27 cellular contexts compared by ENCODE assay signal in genomic region chr2:138009622-138010021, GRCh38. TPM values are rescaled to one million over a fixed set of nuclear protein-coding genes. Genes with fewer than 3 reads are reported as not detected.
A peak's percentile ranks its signal among the peaks of the same experiment; 100 is the strongest.
DNase-seq lines count a peak whose midpoint lies in the region; ATAC-seq, FAIRE-seq and TF ChIP-seq lines count a peak whose summit lies in the region.
"Had no signal": no experiment of that assay in that cellular context is flagged by ENCODE, and none has a peak within 500 bp of the region (broad histone marks: within the 10 kb centered on the region; RNA-seq: fewer than 3 reads in every experiment).

No MANE protein-coding gene starts in this region.

- no peaks in the 10 kb centered on the region for H3K79me2 ChIP-seq in HepG2 (ENCODE audit: insufficient read depth, low read length)
- H3K79me2 ChIP-seq in K562 (ENCODE audit: control insufficient read depth, insufficient read depth, low read length) = no peaks in the 10 kb centered on the region

- H3K4me1 ChIP-seq in HepG2 (ENCODE audit: insufficient read depth, low read length) (no peaks in the 10 kb centered on the region), right lobe of liver (no peaks in the 10 kb centered on the region), K562 (replicated peaks in 1 of 2; ENCODE audit: control insufficient read depth in 2 of 2, insufficient read depth in 2 of 2, low read length in 2 of 2) (peaks cover 8 to 22% of the 10 kb centered on the region in 2 experiments; a peak in 3 of 5 replicates)
- H3K4me1 ChIP-seq: A549; BLaER1 treated with 17β-estradiol and CSF1 and Interleukin-3, amounts not matched to agents 10 nM and 100 nM; Caco-2 had no signal

- CTCF ChIA-PET in HepG2 (lab: Yijun Ruan, JAX; ENCODE audit: low intra/inter-chr PET ratio, low total read pairs) = no interaction called here
- CTCF ChIA-PET in K562 (lab: Yijun Ruan, JAX; ENCODE audit: low intra/inter-chr PET ratio) = no interaction called here

- no peaks in the 10 kb centered on the region for H3K27me3 ChIP-seq in HepG2 (ENCODE audit: control insufficient read depth in 1 of 2, insufficient read depth in 2 of 2, low read length in 2 of 2)
- H3K27me3 ChIP-seq in right lobe of liver = no peaks in the 10 kb centered on the region
- no peaks in the 10 kb centered on the region for H3K27me3 ChIP-seq in K562 (ENCODE audit: control insufficient read depth in 2 of 2, insufficient read depth in 2 of 2, low read length in 2 of 2)
- H3K27me3 ChIP-seq: BLaER1 treated with 17β-estradiol and CSF1 and Interleukin-3, amounts not matched to agents 10 nM and 100 nM had no signal

- no peaks in the 10 kb centered on the region for H3K9me3 ChIP-seq in HepG2 (ENCODE audit: low read length)
- H3K9me3 ChIP-seq in right lobe of liver = no peaks in the 10 kb centered on the region
- H3K9me3 ChIP-seq in K562 (replicated peaks; ENCODE audit: control insufficient read depth, insufficient read depth, low read depth, low read length) = no peaks in the 10 kb centered on the region
- H3K9me3 ChIP-seq: A549, Caco-2 had no signal

- no TSS peak for BruUV-seq in HepG2 (replicated peaks; lab: Mats Ljungman, UMichigan)
- BruUV-seq in K562 (replicated peaks; lab: Mats Ljungman, UMichigan) = no TSS peak

- H3K27ac ChIP-seq in HepG2 (ENCODE audit: extremely low read length, insufficient read depth, low read length) (no peak overlapping the region), right lobe of liver (no peak overlapping the region), K562 (ENCODE audit: extremely low read depth, low read depth, low read length) (no peak overlapping the region)
- H3K27ac ChIP-seq: 22Rv1; A549; BLaER1 treated with 17β-estradiol and CSF1 and Interleukin-3, amounts not matched to agents 10 nM and 100 nM; C4-2B had no signal

- TF ChIP-seq CTCF in HepG2 (CRISPR knock-in tag; IDR thresholded peaks at IDR 0.05) (no peak), right lobe of liver (IDR thresholded peaks at IDR 0.05) (no peak), K562 (IDR thresholded peaks at IDR 0.05 in 2 of 3, conservative IDR thresholded peaks at IDR 0.05 in 1 of 3; ENCODE audit: insufficient read depth in 2 of 3, low read depth in 1 of 3, low read length in 3 of 3) (no peak)

- ATAC-seq in HepG2 (peak; percentile 8; the same call in 1 of the 3 replicates), right lobe of liver (no peak), K562 (no peak)
- ATAC-seq: A549; CD8-positive, alpha-beta T cell; GM12878 had no signal

- POLR2A ChIA-PET in HepG2 (lab: Yijun Ruan, JAX) (interaction anchor here (0.6 to 1.7 kb wide), 3 partner anchors 46 to 777 kb away, joined by 3 to 7 read pairs (median 3); partner anchors contain the start of gene HNMT), K562 (lab: Yijun Ruan, JAX) (interaction anchor here (0.6 to 1.5 kb wide), 4 partner anchors 9 to 46 kb away, joined by 3 to 4 read pairs (median 4); partner anchors contain the start of gene HNMT)

- TF ChIP-seq POLR2A in HepG2 (IDR thresholded peaks at IDR 0.05; ENCODE audit: insufficient read depth in 1 of 2, low read depth in 2 of 2, low read length in 2 of 2) (no peak), right lobe of liver (IDR thresholded peaks at IDR 0.05) (no peak), K562 (conservative IDR thresholded peaks at IDR 0.05) (no peak)

- no peaks in the 10 kb centered on the region for H3K9me1 ChIP-seq in K562 (ENCODE audit: control insufficient read depth, insufficient read depth, low read length)

- H2AFZ ChIP-seq in HepG2 (ENCODE audit: low read length) (no peak overlapping the region), K562 (ENCODE audit: low read depth, low read length) (0 out of 2 replicates have a peak overlapping the region, but pooled peaks have one; percentile 19)

- WGBS in HepG2 (ENCODE audit: low lambda C conversion rate) = 94% methylated on average over 1 of the region's 1 CpG
- 92% methylated on average over 1 of the region's 1 CpG for WGBS in right lobe of liver (ENCODE audit: insufficient coverage, low coverage, low lambda C conversion rate, missing lambda C conversion rate)
- 33% methylated on average over 1 of the region's 1 CpG for WGBS in K562 (ENCODE audit: insufficient coverage, low coverage, missing lambda C conversion rate)

- H3K4me3 ChIP-seq in HepG2 (replicated peaks in 1 of 3; ENCODE audit: insufficient read depth in 1 of 3, low read depth in 2 of 3, low read length in 3 of 3) (no peak overlapping the region), right lobe of liver (no peak overlapping the region), K562 (no peak overlapping the region)
- H3K4me3 ChIP-seq: A549; BLaER1 treated with 17β-estradiol and CSF1 and Interleukin-3, amounts not matched to agents 10 nM and 100 nM; GM12878 had no signal

- no peak overlapping the region for H3K4me2 ChIP-seq in HepG2 (ENCODE audit: low read depth, low read length)
- H3K4me2 ChIP-seq in K562 (ENCODE audit: insufficient read depth, low read length) = no peak overlapping the region
- H3K4me2 ChIP-seq: A549; BLaER1 treated with 17β-estradiol and CSF1 and Interleukin-3, amounts not matched to agents 10 nM and 100 nM had no signal

- no peaks in the 10 kb centered on the region for H4K20me1 ChIP-seq in HepG2 (ENCODE audit: insufficient read depth, low read length)
- H4K20me1 ChIP-seq in K562 (replicated peaks; ENCODE audit: control insufficient read depth, insufficient read depth, low read length) = no peaks in the 10 kb centered on the region

- no peak for FAIRE-seq in HepG2 (lab: Jason Lieb, UNC)
- FAIRE-seq in K562 (lab: Jason Lieb, UNC) = no peak
- peak; percentile 30 for FAIRE-seq in islet of Langerhans (lab: Jason Lieb, UNC)
- FAIRE-seq: GM12878, GM12892, GM18507 had no signal

- DNase-seq in HepG2 (ENCODE audit: low spot score) = no peak
- no peak for DNase-seq in right lobe of liver
- no peak for DNase-seq in K562 (ENCODE audit: extremely low read depth in 1 of 4, low spot score in 3 of 4)
- no peak for DNase-seq in NCI-H2107 treated with DMSO at 0.1 percent for 48 hours (lab: John Stamatoyannopoulos, UW; ENCODE audit: unreplicated experiment)
- DNase-seq in stimulated activated CD4-positive, alpha-beta T cell treated with anti-CD3 and anti-CD28 coated beads, Interleukin-4, amount 100 ng/mL, for 1 hour = no peak
- DNase-seq: AML-193; Caco-2; Calu3; CD4-positive, alpha-beta T cell; CD8-positive, alpha-beta T cell; DMS 273 treated with DMSO at 0.1 percent for 48 hours; DMS153; DMS53; DMS79; DND-41; EL; GDM1 had no signal

- peaks cover 15 to 54% of the 10 kb centered on the region in 2 experiments for H3K36me3 ChIP-seq in HepG2 (replicated peaks in 1 of 2; ENCODE audit: control insufficient read depth in 1 of 2, insufficient read depth in 2 of 2, low read length in 2 of 2)
- peaks cover 0 to 40% (median 21%) of the 10 kb centered on the region in 4 donors for H3K36me3 ChIP-seq in right lobe of liver
- H3K36me3 ChIP-seq in K562 (ENCODE audit: control insufficient read depth, insufficient read depth, low read length) = no peaks in the 10 kb centered on the region

- intact Hi-C loops in HepG2 (cut with micrococcal nuclease; ENCODE audit: unreplicated experiment) (loop anchor here (5.0 kb wide), 1 partner anchor 818 kb away; no protein-coding TSS in a partner anchor), right lobe of liver (cut with DNase I) (no loop called here), K562 (cut with micrococcal nuclease) (no loop called here)

- TF ChIP-seq RAD21 in HepG2 (CRISPR knock-in tag; IDR thresholded peaks at IDR 0.05) = no peak
- TF ChIP-seq RAD21 in K562 (CRISPR knock-in tag; conservative IDR thresholded peaks at IDR 0.05 in 1 of 2, IDR thresholded peaks at IDR 0.05 in 1 of 2) = no peak

- no peak for TF ChIP-seq EP300 in HepG2 (IDR thresholded peaks at IDR 0.05; ENCODE audit: low read depth in 2 of 2, low read length in 2 of 2)
- TF ChIP-seq EP300 in HepG2 (CRISPR knock-in tag; IDR thresholded peaks at IDR 0.05; ENCODE audit: borderline replicate concordance) = no peak
- no peak for TF ChIP-seq EP300 in K562 (IDR thresholded peaks at IDR 0.05; ENCODE audit: low read length)

- in situ Hi-C loops in HepG2 (cut with HindIII; ENCODE audit: extremely low pct_ligation_motif_present, low pct_unique_long_range_greater_than_20kb) = no loop called here
- in situ Hi-C loops in K562 (cut with MboI) = no loop called here

- H3K9ac ChIP-seq in HepG2 (ENCODE audit: insufficient read depth, low read depth, low read length) = no peak overlapping the region
- no peak overlapping the region for H3K9ac ChIP-seq in K562 (ENCODE audit: insufficient read depth in 1 of 2, low read depth in 2 of 2, low read length in 2 of 2)
- H3K9ac ChIP-seq: BLaER1 treated with 17β-estradiol and CSF1 and Interleukin-3, amounts not matched to agents 10 nM and 100 nM had no signal

RNA-seq across cellular contexts. Expression of gene HNMT, which starts 45.3 kb away (rescaled TPM):
- total RNA-seq in HepG2 (2016; rRNA removed; fragmentation: Illumina TruSeq; extraction: Trizol) (309 and 372 TPM in 2 replicates), right lobe of liver (100 to 1,000 TPM in 1 of 6 experiments, 10 to 100 TPM in 5; 47.2 to 101 (median 59.8) TPM), K562 (2014; rRNA removed) (3.5 and 5.2 TPM in 2 replicates), K562 (2014; rRNA removed; fragmentation: Illumina TruSeq; extraction: Trizol) (7.6 and 8.5 TPM in 2 replicates), K562 (2015; rRNA removed; fragmentation: Illumina TruSeq; extraction: Trizol) (10.7 and 12.5 TPM in 2 replicates), K562 (2021) (2.8 and 3.1 TPM in 2 replicates)
- 103 and 116 TPM in 2 replicates for total RNA-seq in HepG2 (2016; cell fraction: cytosol; rRNA removed; fragmentation: Illumina TruSeq; extraction: Trizol; ENCODE audit: low read depth)
- total RNA-seq in HepG2 (2016; cell fraction: insoluble cytoplasmic fraction; rRNA removed; fragmentation: Illumina TruSeq; extraction: Trizol) = 312 and 373 TPM in 2 replicates
- 157 and 177 TPM in 2 replicates for total RNA-seq in HepG2 (2016; cell fraction: membrane; rRNA removed; fragmentation: Illumina TruSeq; extraction: Trizol)
- total RNA-seq in HepG2 (2016; cell fraction: nucleus; rRNA removed; fragmentation: Illumina TruSeq; extraction: Trizol) = 234 and 240 TPM in 2 replicates
- polyA plus RNA-seq in HepG2 (2011; rRNA removed) (259 and 279 TPM in 2 replicates), K562 (2011; rRNA removed) (2.9 and 10.9 TPM in 2 replicates), K562 (2014; fragmentation: Illumina TruSeq; extraction: Trizol) (4.8 and 5.8 TPM in 2 replicates), K562 (2014; fragmentation: Nextera tagmentation; extraction: Ambion mirVana) (1 to 10 TPM; 5.3 TPM), K562 (2014; rRNA removed) (4.9 and 7.3 TPM in 2 replicates)
- 170 and 271 TPM in 2 replicates for polyA plus RNA-seq in HepG2 (2011; cell fraction: cytosol; rRNA removed)
- polyA plus RNA-seq in HepG2 (2011; cell fraction: nucleus; rRNA removed) = 129 and 171 TPM in 2 replicates
- 561 and 648 TPM in 2 replicates for polyA plus RNA-seq in HepG2 (2012)
- 80.3 and 85.6 TPM in 2 replicates for polyA plus RNA-seq in HepG2 (2016; cell fraction: cytosol; fragmentation: Illumina TruSeq; extraction: Trizol; ENCODE audit: low read depth)
- 297 and 326 TPM in 2 replicates for polyA plus RNA-seq in HepG2 (2016; cell fraction: insoluble cytoplasmic fraction; fragmentation: Illumina TruSeq; extraction: Trizol; ENCODE audit: low read depth)
- polyA plus RNA-seq in HepG2 (2016; cell fraction: membrane; fragmentation: Illumina TruSeq; extraction: Trizol; ENCODE audit: low read depth) = 111 and 113 TPM in 2 replicates
- 221 and 224 TPM in 2 replicates for polyA plus RNA-seq in HepG2 (2016; cell fraction: nucleus; fragmentation: Illumina TruSeq; extraction: Trizol; ENCODE audit: insufficient read depth, low read depth)
- 14.7 and 77.3 TPM in 2 replicates for polyA minus RNA-seq in HepG2 (2011; rRNA and poly(A)+ RNA removed; ENCODE audit: low replicate concordance)
- 111 and 128 TPM in 2 replicates for polyA minus RNA-seq in HepG2 (2011; cell fraction: cytosol; rRNA and poly(A)+ RNA removed)
- 529 and 697 TPM in 2 replicates for polyA minus RNA-seq in HepG2 (2011; cell fraction: nucleus; rRNA and poly(A)+ RNA removed)
- total RNA-seq in K562 (2011; cell fraction: chromatin; rRNA removed; ENCODE audit: low replicate concordance) = 3.5 and 3.7 TPM in 2 replicates
- 1.3 TPM in 1 of 2 replicates, not detected in the other for total RNA-seq in K562 (2011; cell fraction: nucleolus; rRNA removed)
- total RNA-seq in K562 (2011; cell fraction: nucleoplasm; rRNA removed) = 0.66 and 1.5 TPM in 2 replicates
- 2.3 and 2.6 TPM in 2 replicates for polyA plus RNA-seq in K562 (2011; cell fraction: cytosol; rRNA removed)
- polyA plus RNA-seq in K562 (2011; cell fraction: nucleus; rRNA removed) = 1.8 and 2.6 TPM in 2 replicates
- 7.2 and 12.0 TPM in 2 replicates for polyA plus RNA-seq in K562 (2012)
- polyA minus RNA-seq in K562 (2011; rRNA and poly(A)+ RNA removed) = 4.5 and 7.1 TPM in 2 replicates
- 3.3 TPM in 1 of 2 replicates, not detected in the other for polyA minus RNA-seq in K562 (2011; cell fraction: cytosol; rRNA and poly(A)+ RNA removed)
- 1.3 and 1.5 TPM in 2 replicates for polyA minus RNA-seq in K562 (2011; cell fraction: nucleus; rRNA and poly(A)+ RNA removed)
- total RNA-seq: B cell; CD8-positive, alpha-beta T cell; G401; GM12878 had no signal
- polyA plus RNA-seq: GM12878 had no signal

Comparison
In these comparisons a context has a peak if more than half of its experiments do, and no peak if none do; other contexts are left out.
1. Of the 241 proteins assayed by ChIP-seq in both HepG2 and K562: peak only in HepG2: POLR2AphosphoS2, POLR2AphosphoS5 and RBM22; only in K562: none; in both: none; in neither: 238.